20 cellular contexts compared by ENCODE assay signal in the genomic region with DNA sequence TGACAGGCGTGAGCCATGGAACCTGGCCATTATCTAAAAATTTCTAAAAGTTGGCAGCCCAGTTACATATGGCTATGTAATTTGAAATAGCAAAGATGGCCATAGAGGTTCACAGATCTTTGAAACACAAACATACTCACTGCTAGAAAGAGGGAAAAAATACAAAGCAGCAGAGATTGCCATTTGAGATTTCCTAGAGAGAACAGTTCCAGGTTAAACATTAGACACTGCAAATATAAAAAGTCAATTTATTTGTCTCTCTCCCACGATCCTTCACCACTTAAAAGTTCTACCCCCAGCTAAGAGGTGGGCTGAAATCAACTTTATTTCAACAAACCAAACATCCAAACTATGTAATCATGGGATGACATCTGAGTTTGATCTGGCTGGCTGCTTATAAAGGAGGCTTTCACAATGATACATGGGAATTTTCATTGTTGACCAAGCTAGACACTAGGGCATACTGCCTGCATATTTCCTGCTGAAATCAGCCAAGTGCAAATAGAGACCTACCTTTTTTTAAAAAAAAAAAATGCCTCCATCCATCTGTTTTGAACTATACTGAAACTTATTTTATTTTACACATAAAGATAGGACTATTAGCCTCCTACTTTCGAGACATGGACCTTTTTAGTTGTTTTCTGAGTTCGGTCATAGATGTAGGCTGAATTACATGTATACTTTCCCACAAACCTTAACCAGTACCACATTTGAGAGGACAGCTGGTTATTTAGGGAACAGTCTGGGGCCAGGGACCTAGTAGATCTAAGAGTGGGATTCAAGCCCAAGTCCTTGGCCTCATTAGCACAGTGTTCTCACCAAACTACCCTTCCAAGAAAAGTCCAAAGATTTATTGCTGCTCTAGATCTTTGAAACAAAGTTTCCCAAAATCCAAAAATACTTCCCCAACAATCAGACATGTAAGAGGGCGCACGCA. TPM values are rescaled to one million over a fixed set of nuclear protein-coding genes. Genes with fewer than 3 reads are reported as not detected.
DNase-seq lines count a peak whose midpoint lies in the region; ATAC-seq, FAIRE-seq and TF ChIP-seq lines count a peak whose summit lies in the region.
"Had no signal": no experiment of that assay in that cellular context is flagged by ENCODE, and none has a peak within 500 bp of the region (broad histone marks: within the 10 kb centered on the region; RNA-seq: fewer than 3 reads in every experiment).

No MANE protein-coding gene starts in this region.

- TF ChIP-seq CTCF in LNCaP clone FGC (IDR thresholded peaks at IDR 0.05; ENCODE audit: control insufficient read depth, extremely low read depth, insufficient read depth): no peak
- no peak for TF ChIP-seq CTCF in bronchial epithelial cell (IDR thresholded peaks at IDR 0.05; ENCODE audit: insufficient read depth, low read length, severe bottlenecking)
- TF ChIP-seq CTCF in prostate gland (IDR thresholded peaks at IDR 0.05): no peak

- H3K4me3 ChIP-seq in LNCaP clone FGC (ENCODE audit: low read depth, low read length) (no peak overlapping the region), bronchial epithelial cell (ENCODE audit: low read depth, low read length) (no peak overlapping the region), prostate gland (no peak overlapping the region)
- H3K4me3 ChIP-seq: dorsolateral prefrontal cortex, left ventricle myocardium inferior, spleen, transverse colon had no signal

- DNase-seq in LNCaP clone FGC (ENCODE audit: low read depth): peak; percentile 6
- DNase-seq in bronchial epithelial cell (ENCODE audit: low read depth): peak; percentile 44
- DNase-seq in kidney tubule cell (ENCODE audit: low spot score): peak; percentile 94
- DNase-seq in prostate gland (ENCODE audit: low spot score): peak; percentile 21
- no peak for DNase-seq in NCI-H187 treated with DMSO at 0.1 percent for 48 hours (lab: John Stamatoyannopoulos, UW)
- no peak for DNase-seq in posterior cingulate gyrus
- DNase-seq: activated CD4-positive, alpha-beta T cell treated with anti-CD3 and anti-CD28 coated beads, Interleukin-2, amount 50 U/mL, for 4 hours; activated CD8-positive, alpha-beta memory T cell treated with anti-CD3 and anti-CD28 coated beads, Interleukin-2, amount 50 U/mL, for 48 hours; activated effector memory CD4-positive, alpha-beta T cell treated with anti-CD3 and anti-CD28 coated beads, Interleukin-2, amount 50 U/mL, for 16 hours; AML-193; dorsolateral prefrontal cortex; EL; left ventricle myocardium inferior; NCI-H1105 treated with DMSO at 0.1 percent for 48 hours; Right ventricle myocardium superior; spleen; stimulated activated CD4-positive, alpha-beta T cell treated with anti-CD3 and anti-CD28 coated beads, Interleukin-4, amount 100 ng/mL, for 24 hours; T-cell; transverse colon had no signal

- intact Hi-C loops in prostate gland (cut with DNase I) (no loop called here), posterior cingulate gyrus (cut with DNase I) (no loop called here)

- 41% methylated on average over 6 of the region's 6 CpGs for WGBS in prostate gland

- no peaks in the 10 kb centered on the region for H3K9me3 ChIP-seq in prostate gland
- H3K9me3 ChIP-seq: transverse colon had no signal

- H3K4me1 ChIP-seq in prostate gland (replicated peaks): no peaks in the 10 kb centered on the region
- H3K4me1 ChIP-seq: left ventricle myocardium inferior, spleen, transverse colon had no signal

- ATAC-seq in GM18858 (IDR thresholded peaks at IDR 0.05; ENCODE audit: unreplicated experiment): no peak
- ATAC-seq: T-cell had no signal

- no peak for FAIRE-seq in bronchial epithelial cell (lab: Jason Lieb, UNC)

- no peaks in the 10 kb centered on the region for H3K27me3 ChIP-seq in bronchial epithelial cell (ENCODE audit: control insufficient read depth, insufficient read depth, low read length)
- no peaks in the 10 kb centered on the region for H3K27me3 ChIP-seq in prostate gland (replicated peaks; ENCODE audit: insufficient read depth)
- H3K27me3 ChIP-seq: transverse colon had no signal

- TF ChIP-seq POLR2A in prostate gland (IDR thresholded peaks at IDR 0.05): no peak

- H3K27ac ChIP-seq in prostate gland: no peak overlapping the region
- H3K27ac ChIP-seq: dorsolateral prefrontal cortex, left ventricle myocardium inferior, spleen, transverse colon had no signal

- H3K36me3 ChIP-seq in bronchial epithelial cell (ENCODE audit: control insufficient read depth, insufficient read depth, low read length) (no peaks in the 10 kb centered on the region), prostate gland (no peaks in the 10 kb centered on the region)
- H3K36me3 ChIP-seq: left ventricle myocardium inferior, spleen, transverse colon had no signal

RNA-seq across cellular contexts. Expression of a gene that starts 16.6 kb away (rescaled TPM):
- total RNA-seq in bronchial epithelial cell (under 0.01 and 0.13 TPM in 2 replicates), prostate gland (1 to 10 TPM in 1 of 2 donors, under 1 TPM in 1; 0.34 to 2.5 TPM)
- total RNA-seq: left ventricle myocardium inferior, Right ventricle myocardium superior, spleen had no signal

Comparison
In these comparisons a context has a peak if more than half of its experiments do, and no peak if none do; other contexts are left out.
1. DNase-seq: peak in LNCaP clone FGC (single experiment), bronchial epithelial cell (single experiment), kidney tubule cell (single experiment) and prostate gland (single experiment); none in NCI-H187 treated with DMSO at 0.1 percent for 48 hours (single experiment) and posterior cingulate gyrus (0 of 10).